20 cellular contexts compared by ENCODE assay signal in genomic region chr16:55078699-55079415, GRCh38.
"Had no signal": no experiment of that assay in that cellular context is flagged by ENCODE, and none has a peak within 500 bp of the region (broad histone marks: within the 10 kb centered on the region; RNA-seq: fewer than 3 reads in every experiment).

No MANE protein-coding gene starts in this region.

- DNase-seq: IMR-90, Karpas-422, KG1, MG63, NCI-H1092, NCI-H1105 treated with DMSO at 0.1 percent for 48 hours, NCI-H1417 treated with DMSO at 0.1 percent for 48 hours, NCI-H146, NCI-H1694 treated with DMSO at 0.1 percent for 48 hours, NCI-H1930, NCI-H2081, NCI-H2107, NCI-H2227 treated with DMSO at 0.1 percent for 48 hours, NCI-H524, NCI-H69, NCI-H774, Right ventricle myocardium superior, RPMI8226, SIG-M5, SK-N-SH had no signal

- H3K36me3 ChIP-seq: MG63 had no signal

- H3K27me3 ChIP-seq: MG63 had no signal

- H3K9ac ChIP-seq: SK-N-SH had no signal

- H3K4me3 ChIP-seq: MG63 had no signal

- H3K4me2 ChIP-seq: SK-N-SH had no signal

- H3K9me3 ChIP-seq: MG63, SK-N-SH had no signal
